Comparison of ENCODE assay signal across 8 cellular contexts in the genomic region with DNA sequence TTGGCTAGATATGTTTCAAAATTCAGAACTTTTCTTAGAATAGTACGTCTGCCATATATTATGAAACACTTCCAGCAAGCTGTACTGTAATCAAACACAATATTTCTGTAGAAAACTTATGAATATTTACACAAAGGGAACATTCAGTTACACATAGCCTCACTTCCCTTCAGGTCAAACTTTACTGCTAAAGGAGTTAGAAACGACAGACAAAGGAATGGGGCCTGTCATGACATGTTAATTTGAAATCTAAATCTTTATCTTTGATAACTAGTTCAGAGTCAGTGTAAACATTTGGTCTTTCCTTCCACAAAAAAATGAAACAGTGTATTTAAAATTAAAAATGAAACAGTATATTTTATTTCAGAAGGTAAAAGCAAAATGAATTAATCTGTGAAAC. TPM values are rescaled to one million over a fixed set of nuclear protein-coding genes. Genes with fewer than 3 reads are reported as not detected.
DNase-seq lines count a peak whose midpoint lies in the region; ATAC-seq lines count a peak whose summit lies in the region.

No MANE protein-coding gene starts in this region.

- peak overlapping the region; percentile 97 for H3K4me3 Mint-ChIP-seq in activated CD4-positive, alpha-beta T cell treated with anti-CD3 and anti-CD28 coated beads, Interleukin-2, amount 10 ng/mL, durations not matched to agents 24 days and 14 days
- peak overlapping the region; percentile 92 for H3K4me3 Mint-ChIP-seq in activated T-helper 1 cell treated with anti-CD3 and anti-CD28 coated beads, Interleukin-12 subunit alpha, Interleukin-12 subunit beta, Interleukin-2, Interleukin-4 antibody, amounts not matched to agents 30 ng/mL and 10 ng/mL and 1 ng/mL, durations not matched to agents 14 hours and 24 hours and 36 hours

- H3K4me3 ChIP-seq in thymus (ENCODE audit: low read length) = peak overlapping the region; percentile 78

- peaks cover 22% of the 10 kb centered on the region for H3K36me3 Mint-ChIP-seq in activated CD4-positive, alpha-beta T cell treated with anti-CD3 and anti-CD28 coated beads, Interleukin-2, amount 10 ng/mL, durations not matched to agents 24 days and 14 days (ENCODE audit: low read depth)
- H3K36me3 Mint-ChIP-seq in activated T-helper 1 cell treated with anti-CD3 and anti-CD28 coated beads, Interleukin-12 subunit alpha, Interleukin-12 subunit beta, Interleukin-2, Interleukin-4 antibody, amounts not matched to agents 30 ng/mL and 10 ng/mL and 1 ng/mL, durations not matched to agents 14 hours and 24 hours and 36 hours (ENCODE audit: low read depth) = peaks cover 11% of the 10 kb centered on the region

- peaks cover 3% of the 10 kb centered on the region for H3K4me1 ChIP-seq in thymus (ENCODE audit: control insufficient read depth, insufficient read depth, low read length)

- no peaks in the 10 kb centered on the region for H3K27me3 ChIP-seq in thymus (ENCODE audit: control insufficient read depth, insufficient read depth)

- ATAC-seq in GM18858 (IDR thresholded peaks at IDR 0.05; ENCODE audit: unreplicated experiment) = no peak

- 29% methylated on average over 2 of the region's 2 CpGs for WGBS in thymus

- intact Hi-C loops in activated CD4-positive, alpha-beta T cell treated with anti-CD3 and anti-CD28 coated beads, Interleukin-2, amount 10 ng/mL, durations not matched to agents 24 days and 14 days (cut with micrococcal nuclease) = loop anchor here (2.0 kb wide), 2 partner anchors 32 to 284 kb away; a partner anchor contains a TSS
- intact Hi-C loops in activated T-helper 1 cell treated with anti-CD3 and anti-CD28 coated beads, Interleukin-12 subunit alpha, Interleukin-12 subunit beta, Interleukin-2, Interleukin-4 antibody, amounts not matched to agents 30 ng/mL and 10 ng/mL and 1 ng/mL, durations not matched to agents 14 hours and 24 hours and 36 hours (cut with micrococcal nuclease) = loop anchor here (2.0 kb wide), 1 partner anchor 32 kb away; no protein-coding TSS in a partner anchor

- no peak for DNase-seq in activated CD4-positive, alpha-beta T cell treated with anti-CD3 and anti-CD28 coated beads, Interleukin-2, amount 10 ng/mL, durations not matched to agents 24 days and 14 days
- no peak for DNase-seq in activated CD4-positive, alpha-beta T cell treated with anti-CD3 and anti-CD28 coated beads, Interleukin-2, amount 50 U/mL, for 4 hours
- DNase-seq in activated T-helper 1 cell treated with anti-CD3 and anti-CD28 coated beads, Interleukin-12 subunit alpha, Interleukin-12 subunit beta, Interleukin-2, Interleukin-4 antibody, amounts not matched to agents 30 ng/mL and 10 ng/mL and 1 ng/mL, durations not matched to agents 14 hours and 24 hours and 36 hours (ENCODE audit: low spot score) = no peak
- peak; percentile 20 for DNase-seq in inferior parietal cortex (ENCODE audit: extremely low spot score)
- DNase-seq in AG08396 (ENCODE audit: low spot score) = no peak
- no peak for DNase-seq in Ammon's horn (ENCODE audit: low spot score)

- H3K9me3 ChIP-seq in thymus (ENCODE audit: control insufficient read depth) = no peaks in the 10 kb centered on the region

- H3K27ac Mint-ChIP-seq in activated CD4-positive, alpha-beta T cell treated with anti-CD3 and anti-CD28 coated beads, Interleukin-2, amount 10 ng/mL, durations not matched to agents 24 days and 14 days = peak overlapping the region; percentile 95
- peak overlapping the region; percentile 89 for H3K27ac Mint-ChIP-seq in activated T-helper 1 cell treated with anti-CD3 and anti-CD28 coated beads, Interleukin-12 subunit alpha, Interleukin-12 subunit beta, Interleukin-2, Interleukin-4 antibody, amounts not matched to agents 30 ng/mL and 10 ng/mL and 1 ng/mL, durations not matched to agents 14 hours and 24 hours and 36 hours

- peaks cover 46% of the 10 kb centered on the region for H3K4me1 Mint-ChIP-seq in activated CD4-positive, alpha-beta T cell treated with anti-CD3 and anti-CD28 coated beads, Interleukin-2, amount 10 ng/mL, durations not matched to agents 24 days and 14 days
- peaks cover 57% of the 10 kb centered on the region for H3K4me1 Mint-ChIP-seq in activated T-helper 1 cell treated with anti-CD3 and anti-CD28 coated beads, Interleukin-12 subunit alpha, Interleukin-12 subunit beta, Interleukin-2, Interleukin-4 antibody, amounts not matched to agents 30 ng/mL and 10 ng/mL and 1 ng/mL, durations not matched to agents 14 hours and 24 hours and 36 hours (ENCODE audit: low read depth)

- no peaks in the 10 kb centered on the region for H3K36me3 ChIP-seq in thymus (ENCODE audit: control insufficient read depth, insufficient read depth)

- no peaks in the 10 kb centered on the region for H3K9me3 Mint-ChIP-seq in activated CD4-positive, alpha-beta T cell treated with anti-CD3 and anti-CD28 coated beads, Interleukin-2, amount 10 ng/mL, durations not matched to agents 24 days and 14 days
- no peaks in the 10 kb centered on the region for H3K9me3 Mint-ChIP-seq in activated T-helper 1 cell treated with anti-CD3 and anti-CD28 coated beads, Interleukin-12 subunit alpha, Interleukin-12 subunit beta, Interleukin-2, Interleukin-4 antibody, amounts not matched to agents 30 ng/mL and 10 ng/mL and 1 ng/mL, durations not matched to agents 14 hours and 24 hours and 36 hours

- no peak overlapping the region for H3K27ac ChIP-seq in thymus (ENCODE audit: low read depth)

- H3K27me3 Mint-ChIP-seq in activated CD4-positive, alpha-beta T cell treated with anti-CD3 and anti-CD28 coated beads, Interleukin-2, amount 10 ng/mL, durations not matched to agents 24 days and 14 days = no peaks in the 10 kb centered on the region
- H3K27me3 Mint-ChIP-seq in activated T-helper 1 cell treated with anti-CD3 and anti-CD28 coated beads, Interleukin-12 subunit alpha, Interleukin-12 subunit beta, Interleukin-2, Interleukin-4 antibody, amounts not matched to agents 30 ng/mL and 10 ng/mL and 1 ng/mL, durations not matched to agents 14 hours and 24 hours and 36 hours (ENCODE audit: insufficient read depth) = peaks cover 1% of the 10 kb centered on the region

RNA-seq across cellular contexts. Expression of a gene that starts 1.0 kb away (rescaled TPM):
- total RNA-seq in activated CD4-positive, alpha-beta T cell treated with anti-CD3 and anti-CD28 coated beads, Interleukin-2, amount 10 ng/mL, durations not matched to agents 24 days and 14 days = 6.2 and 7.1 TPM in 2 replicates
- total RNA-seq in activated T-helper 1 cell treated with anti-CD3 and anti-CD28 coated beads, Interleukin-12 subunit alpha, Interleukin-12 subunit beta, Interleukin-2, Interleukin-4 antibody, amounts not matched to agents 30 ng/mL and 10 ng/mL and 1 ng/mL, durations not matched to agents 14 hours and 24 hours and 36 hours = 5.9 and 6.5 TPM in 2 replicates
- 17.0 TPM for polyA plus RNA-seq in thymus
